ENCODE assay signal across 1 cellular context in the genomic region with DNA sequence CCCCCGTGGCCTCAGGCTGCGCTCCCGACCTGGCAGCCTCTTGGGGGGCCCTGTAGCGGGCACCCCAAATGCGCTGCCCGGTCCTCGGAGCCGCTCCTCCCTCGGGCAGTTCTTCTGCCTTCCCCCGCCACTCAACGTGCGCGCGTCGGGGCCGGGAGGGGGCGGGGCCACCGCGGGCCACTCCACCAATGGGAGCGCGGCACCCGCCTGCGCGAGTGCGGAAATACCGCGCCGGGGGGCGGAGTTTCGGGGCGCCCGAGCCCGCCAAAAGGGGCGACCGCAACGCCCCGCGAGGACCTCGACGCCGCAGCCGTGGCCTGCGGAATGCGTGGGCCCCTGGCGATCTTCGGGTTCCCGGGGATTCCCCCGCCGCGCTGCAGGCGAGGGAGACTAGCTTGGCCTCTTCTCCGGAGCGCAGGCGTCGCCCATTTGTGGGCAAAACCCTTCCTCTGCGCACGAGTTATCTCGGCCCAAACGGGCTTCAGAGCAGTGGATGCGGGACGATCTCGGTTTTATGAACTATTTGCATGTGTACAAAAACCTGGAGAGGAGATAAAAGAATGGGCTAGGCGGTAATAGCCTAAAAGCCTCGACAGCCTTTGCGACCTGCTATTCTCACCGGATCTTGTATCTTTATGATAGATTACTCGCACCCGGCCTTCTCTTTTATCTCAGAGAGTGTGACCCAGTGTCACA.
TF ChIP-seq lines count a peak whose summit lies in the region.

A gene with protein sequence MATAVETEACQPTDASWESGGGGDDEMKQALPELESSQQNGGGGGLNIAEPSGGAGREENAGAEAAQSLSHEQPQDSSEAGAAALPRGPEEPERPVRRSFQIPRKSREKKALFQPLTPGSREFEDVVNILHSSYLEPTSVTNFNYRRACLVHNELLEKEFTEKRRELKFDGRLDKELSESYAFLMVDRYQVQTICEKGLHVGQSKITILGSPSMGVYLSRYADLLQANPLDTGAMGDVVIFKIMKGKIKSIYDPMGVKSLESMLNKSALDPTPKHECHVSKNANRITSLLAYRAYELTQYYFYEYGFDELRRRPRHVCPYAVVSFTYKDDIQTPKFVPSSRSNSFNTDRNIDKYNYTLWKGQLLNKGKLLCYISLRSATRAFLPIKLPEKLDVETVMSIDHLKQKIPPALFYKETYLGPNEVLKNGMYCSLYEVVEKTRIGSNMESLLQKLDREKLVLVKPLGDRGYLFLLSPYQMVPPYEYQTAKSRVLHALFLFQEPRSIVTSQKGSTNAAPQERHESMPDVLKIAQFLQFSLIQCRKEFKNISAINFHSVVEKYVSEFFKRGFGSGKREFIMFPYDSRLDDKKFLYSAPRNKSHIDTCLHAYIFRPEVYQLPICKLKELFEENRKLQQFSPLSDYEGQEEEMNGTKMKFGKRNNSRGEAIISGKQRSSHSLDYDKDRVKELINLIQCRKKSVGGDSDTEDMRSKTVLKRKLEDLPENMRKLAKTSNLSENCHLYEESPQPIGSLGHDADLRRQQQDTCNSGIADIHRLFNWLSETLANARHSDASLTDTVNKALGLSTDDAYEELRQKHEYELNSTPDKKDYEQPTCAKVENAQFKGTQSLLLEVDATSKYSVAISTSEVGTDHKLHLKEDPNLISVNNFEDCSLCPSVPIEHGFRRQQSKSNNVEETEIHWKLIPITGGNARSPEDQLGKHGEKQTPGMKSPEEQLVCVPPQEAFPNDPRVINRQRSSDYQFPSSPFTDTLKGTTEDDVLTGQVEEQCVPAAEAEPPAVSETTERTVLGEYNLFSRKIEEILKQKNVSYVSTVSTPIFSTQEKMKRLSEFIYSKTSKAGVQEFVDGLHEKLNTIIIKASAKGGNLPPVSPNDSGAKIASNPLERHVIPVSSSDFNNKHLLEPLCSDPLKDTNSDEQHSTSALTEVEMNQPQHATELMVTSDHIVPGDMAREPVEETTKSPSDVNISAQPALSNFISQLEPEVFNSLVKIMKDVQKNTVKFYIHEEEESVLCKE (N-terminal part only) (minus strand): TSS at position 144 of the 696 bp plus-strand sequence. CDS start 259 bp downstream, outside the sequence.

TF ChIP-seq in K562, 482 proteins besides CTCF, POLR2A, EP300 and RAD21 (continued from another document and continues in another):
- TF ChIP-seq ZNF24 (IDR thresholded peaks at IDR 0.05) (no peak), TEAD1 (CRISPR knock-in tag; IDR thresholded peaks at IDR 0.05) (peak in 1 of 2 experiments; percentile 92; a peak in 2 of 4 replicates), POU5F1 (IDR thresholded peaks at IDR 0.05; ENCODE audit: borderline replicate concordance, low read depth, low read length, partially characterized antibody) (no peak), CAMTA2 (CRISPR knock-in tag; conservative IDR thresholded peaks at IDR 0.05) (no peak), ZEB2 (IDR thresholded peaks at IDR 0.05) (no peak), FOXA3 (CRISPR knock-in tag; conservative IDR thresholded peaks at IDR 0.05 in 1 of 2, IDR thresholded peaks at IDR 0.05 in 1 of 2) (0 out of 4 replicates have a peak, but pooled peaks of 1 of the 2 experiments have one; percentile 45), PHB (CRISPR knock-in tag; IDR thresholded peaks at IDR 0.05) (no peak), JUND (IDR thresholded peaks at IDR 0.05; ENCODE audit: borderline replicate concordance, low read depth, low read length) (no peak), JUND (tag; IDR thresholded peaks at IDR 0.05; ENCODE audit: borderline replicate concordance, low read depth, low read length) (no peak), DPF2 (IDR thresholded peaks at IDR 0.05) (no peak), ZBTB8A (IDR thresholded peaks at IDR 0.05; ENCODE audit: partially characterized antibody) (no peak), FOXA1 (IDR thresholded peaks at IDR 0.05; ENCODE audit: borderline replicate concordance) (no peak), TBP (optimal IDR thresholded peaks at IDR 0.05; ENCODE audit: low read depth, low read length) (peak; percentile 39), TEAD2 (tag; IDR thresholded peaks at IDR 0.05) (peak; percentile 18; the same call in 1 of the 2 replicates), KAT2B (IDR thresholded peaks at IDR 0.05; ENCODE audit: low read depth, low read length) (no peak), NFE2 (IDR thresholded peaks at IDR 0.05; ENCODE audit: low read depth) (no peak), PHTF2 (CRISPR knock-in tag; IDR thresholded peaks at IDR 0.05) (no peak), ZKSCAN1 (IDR thresholded peaks at IDR 0.05; ENCODE audit: low read depth, low read length) (no peak), RBFOX2 (IDR thresholded peaks at IDR 0.05; ENCODE audit: low read depth, low read length) (peak; percentile 83), ZC3H11A (IDR thresholded peaks at IDR 0.05; ENCODE audit: low read depth, low read length) (no peak), RB1 (IDR thresholded peaks at IDR 0.05; ENCODE audit: low read depth) (peak; percentile 90; the same call in 1 of the 2 replicates), HNRNPK (IDR thresholded peaks at IDR 0.05; ENCODE audit: low read depth, low read length, poor library complexity, severe bottlenecking) (no peak), POLR2H (tag; IDR thresholded peaks at IDR 0.05; ENCODE audit: low read depth) (0 out of 2 replicates have a peak, but pooled peaks have one; percentile 63), SMARCC2 (IDR thresholded peaks at IDR 0.05; ENCODE audit: low read depth) (no peak)
- TF ChIP-seq, protein P1, sequence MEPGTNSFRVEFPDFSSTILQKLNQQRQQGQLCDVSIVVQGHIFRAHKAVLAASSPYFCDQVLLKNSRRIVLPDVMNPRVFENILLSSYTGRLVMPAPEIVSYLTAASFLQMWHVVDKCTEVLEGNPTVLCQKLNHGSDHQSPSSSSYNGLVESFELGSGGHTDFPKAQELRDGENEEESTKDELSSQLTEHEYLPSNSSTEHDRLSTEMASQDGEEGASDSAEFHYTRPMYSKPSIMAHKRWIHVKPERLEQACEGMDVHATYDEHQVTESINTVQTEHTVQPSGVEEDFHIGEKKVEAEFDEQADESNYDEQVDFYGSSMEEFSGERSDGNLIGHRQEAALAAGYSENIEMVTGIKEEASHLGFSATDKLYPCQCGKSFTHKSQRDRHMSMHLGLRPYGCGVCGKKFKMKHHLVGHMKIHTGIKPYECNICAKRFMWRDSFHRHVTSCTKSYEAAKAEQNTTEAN (CRISPR knock-in tag; IDR thresholded peaks at IDR 0.05), result no peak
- TF ChIP-seq, protein P2, sequence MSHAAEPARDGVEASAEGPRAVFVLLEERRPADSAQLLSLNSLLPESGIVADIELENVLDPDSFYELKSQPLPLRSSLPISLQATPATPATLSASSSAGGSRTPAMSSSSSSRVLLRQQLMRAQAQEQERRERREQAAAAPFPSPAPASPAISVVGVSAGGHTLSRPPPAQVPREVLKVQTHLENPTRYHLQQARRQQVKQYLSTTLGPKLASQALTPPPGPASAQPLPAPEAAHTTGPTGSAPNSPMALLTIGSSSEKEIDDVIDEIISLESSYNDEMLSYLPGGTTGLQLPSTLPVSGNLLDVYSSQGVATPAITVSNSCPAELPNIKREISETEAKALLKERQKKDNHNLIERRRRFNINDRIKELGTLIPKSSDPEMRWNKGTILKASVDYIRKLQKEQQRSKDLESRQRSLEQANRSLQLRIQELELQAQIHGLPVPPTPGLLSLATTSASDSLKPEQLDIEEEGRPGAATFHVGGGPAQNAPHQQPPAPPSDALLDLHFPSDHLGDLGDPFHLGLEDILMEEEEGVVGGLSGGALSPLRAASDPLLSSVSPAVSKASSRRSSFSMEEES (CRISPR knock-in tag; IDR thresholded peaks at IDR 0.05), result no peak
- TF ChIP-seq, protein P3, sequence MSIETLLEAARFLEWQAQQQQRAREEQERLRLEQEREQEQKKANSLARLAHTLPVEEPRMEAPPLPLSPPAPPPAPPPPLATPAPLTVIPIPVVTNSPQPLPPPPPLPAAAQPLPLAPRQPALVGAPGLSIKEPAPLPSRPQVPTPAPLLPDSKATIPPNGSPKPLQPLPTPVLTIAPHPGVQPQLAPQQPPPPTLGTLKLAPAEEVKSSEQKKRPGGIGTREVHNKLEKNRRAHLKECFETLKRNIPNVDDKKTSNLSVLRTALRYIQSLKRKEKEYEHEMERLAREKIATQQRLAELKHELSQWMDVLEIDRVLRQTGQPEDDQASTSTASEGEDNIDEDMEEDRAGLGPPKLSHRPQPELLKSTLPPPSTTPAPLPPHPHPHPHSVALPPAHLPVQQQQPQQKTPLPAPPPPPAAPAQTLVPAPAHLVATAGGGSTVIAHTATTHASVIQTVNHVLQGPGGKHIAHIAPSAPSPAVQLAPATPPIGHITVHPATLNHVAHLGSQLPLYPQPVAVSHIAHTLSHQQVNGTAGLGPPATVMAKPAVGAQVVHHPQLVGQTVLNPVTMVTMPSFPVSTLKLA (conservative IDR thresholded peaks at IDR 0.05), result no peak; a peak in 2 of 4 replicates
- TF ChIP-seq, protein P4, sequence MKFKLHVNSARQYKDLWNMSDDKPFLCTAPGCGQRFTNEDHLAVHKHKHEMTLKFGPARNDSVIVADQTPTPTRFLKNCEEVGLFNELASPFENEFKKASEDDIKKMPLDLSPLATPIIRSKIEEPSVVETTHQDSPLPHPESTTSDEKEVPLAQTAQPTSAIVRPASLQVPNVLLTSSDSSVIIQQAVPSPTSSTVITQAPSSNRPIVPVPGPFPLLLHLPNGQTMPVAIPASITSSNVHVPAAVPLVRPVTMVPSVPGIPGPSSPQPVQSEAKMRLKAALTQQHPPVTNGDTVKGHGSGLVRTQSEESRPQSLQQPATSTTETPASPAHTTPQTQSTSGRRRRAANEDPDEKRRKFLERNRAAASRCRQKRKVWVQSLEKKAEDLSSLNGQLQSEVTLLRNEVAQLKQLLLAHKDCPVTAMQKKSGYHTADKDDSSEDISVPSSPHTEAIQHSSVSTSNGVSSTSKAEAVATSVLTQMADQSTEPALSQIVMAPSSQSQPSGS (CRISPR knock-in tag; IDR thresholded peaks at IDR 0.05), result no peak
- TF ChIP-seq, protein P5, sequence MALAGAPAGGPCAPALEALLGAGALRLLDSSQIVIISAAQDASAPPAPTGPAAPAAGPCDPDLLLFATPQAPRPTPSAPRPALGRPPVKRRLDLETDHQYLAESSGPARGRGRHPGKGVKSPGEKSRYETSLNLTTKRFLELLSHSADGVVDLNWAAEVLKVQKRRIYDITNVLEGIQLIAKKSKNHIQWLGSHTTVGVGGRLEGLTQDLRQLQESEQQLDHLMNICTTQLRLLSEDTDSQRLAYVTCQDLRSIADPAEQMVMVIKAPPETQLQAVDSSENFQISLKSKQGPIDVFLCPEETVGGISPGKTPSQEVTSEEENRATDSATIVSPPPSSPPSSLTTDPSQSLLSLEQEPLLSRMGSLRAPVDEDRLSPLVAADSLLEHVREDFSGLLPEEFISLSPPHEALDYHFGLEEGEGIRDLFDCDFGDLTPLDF (CRISPR knock-in tag; IDR thresholded peaks at IDR 0.05), result peak; percentile 90; the same call in 1 of the 2 replicates
- TF ChIP-seq, protein P6, sequence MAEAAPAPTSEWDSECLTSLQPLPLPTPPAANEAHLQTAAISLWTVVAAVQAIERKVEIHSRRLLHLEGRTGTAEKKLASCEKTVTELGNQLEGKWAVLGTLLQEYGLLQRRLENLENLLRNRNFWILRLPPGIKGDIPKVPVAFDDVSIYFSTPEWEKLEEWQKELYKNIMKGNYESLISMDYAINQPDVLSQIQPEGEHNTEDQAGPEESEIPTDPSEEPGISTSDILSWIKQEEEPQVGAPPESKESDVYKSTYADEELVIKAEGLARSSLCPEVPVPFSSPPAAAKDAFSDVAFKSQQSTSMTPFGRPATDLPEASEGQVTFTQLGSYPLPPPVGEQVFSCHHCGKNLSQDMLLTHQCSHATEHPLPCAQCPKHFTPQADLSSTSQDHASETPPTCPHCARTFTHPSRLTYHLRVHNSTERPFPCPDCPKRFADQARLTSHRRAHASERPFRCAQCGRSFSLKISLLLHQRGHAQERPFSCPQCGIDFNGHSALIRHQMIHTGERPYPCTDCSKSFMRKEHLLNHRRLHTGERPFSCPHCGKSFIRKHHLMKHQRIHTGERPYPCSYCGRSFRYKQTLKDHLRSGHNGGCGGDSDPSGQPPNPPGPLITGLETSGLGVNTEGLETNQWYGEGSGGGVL (CRISPR knock-in tag; IDR thresholded peaks at IDR 0.05), result no peak
- TF ChIP-seq, protein P7, sequence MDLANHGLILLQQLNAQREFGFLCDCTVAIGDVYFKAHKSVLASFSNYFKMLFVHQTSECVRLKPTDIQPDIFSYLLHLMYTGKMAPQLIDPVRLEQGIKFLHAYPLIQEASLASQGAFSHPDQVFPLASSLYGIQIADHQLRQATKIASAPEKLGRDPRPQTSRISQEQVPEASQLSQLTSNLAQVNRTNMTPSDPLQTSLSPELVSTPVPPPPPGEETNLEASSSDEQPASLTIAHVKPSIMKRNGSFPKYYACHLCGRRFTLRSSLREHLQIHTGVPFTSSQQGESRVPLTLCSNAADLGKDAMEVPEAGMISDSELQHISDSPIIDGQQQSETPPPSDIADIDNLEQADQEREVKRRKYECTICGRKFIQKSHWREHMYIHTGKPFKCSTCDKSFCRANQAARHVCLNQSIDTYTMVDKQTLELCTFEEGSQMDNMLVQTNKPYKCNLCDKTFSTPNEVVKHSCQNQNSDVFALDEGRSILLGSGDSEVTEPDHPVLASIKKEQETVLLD (IDR thresholded peaks at IDR 0.05), result 0 out of 2 replicates have a peak, but pooled peaks have one; percentile 34
- TF ChIP-seq, protein P8, sequence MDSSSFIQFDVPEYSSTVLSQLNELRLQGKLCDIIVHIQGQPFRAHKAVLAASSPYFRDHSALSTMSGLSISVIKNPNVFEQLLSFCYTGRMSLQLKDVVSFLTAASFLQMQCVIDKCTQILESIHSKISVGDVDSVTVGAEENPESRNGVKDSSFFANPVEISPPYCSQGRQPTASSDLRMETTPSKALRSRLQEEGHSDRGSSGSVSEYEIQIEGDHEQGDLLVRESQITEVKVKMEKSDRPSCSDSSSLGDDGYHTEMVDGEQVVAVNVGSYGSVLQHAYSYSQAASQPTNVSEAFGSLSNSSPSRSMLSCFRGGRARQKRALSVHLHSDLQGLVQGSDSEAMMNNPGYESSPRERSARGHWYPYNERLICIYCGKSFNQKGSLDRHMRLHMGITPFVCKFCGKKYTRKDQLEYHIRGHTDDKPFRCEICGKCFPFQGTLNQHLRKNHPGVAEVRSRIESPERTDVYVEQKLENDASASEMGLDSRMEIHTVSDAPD (CRISPR knock-in tag; IDR thresholded peaks at IDR 0.05), result no peak
- TF ChIP-seq, protein P9, sequence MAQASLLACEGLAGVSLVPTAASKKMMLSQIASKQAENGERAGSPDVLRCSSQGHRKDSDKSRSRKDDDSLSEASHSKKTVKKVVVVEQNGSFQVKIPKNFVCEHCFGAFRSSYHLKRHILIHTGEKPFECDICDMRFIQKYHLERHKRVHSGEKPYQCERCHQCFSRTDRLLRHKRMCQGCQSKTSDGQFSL (CRISPR knock-in tag; IDR thresholded peaks at IDR 0.05), result no peak
- TF ChIP-seq, protein P9 (tag; IDR thresholded peaks at IDR 0.05), result no peak
- TF ChIP-seq, protein P10, sequence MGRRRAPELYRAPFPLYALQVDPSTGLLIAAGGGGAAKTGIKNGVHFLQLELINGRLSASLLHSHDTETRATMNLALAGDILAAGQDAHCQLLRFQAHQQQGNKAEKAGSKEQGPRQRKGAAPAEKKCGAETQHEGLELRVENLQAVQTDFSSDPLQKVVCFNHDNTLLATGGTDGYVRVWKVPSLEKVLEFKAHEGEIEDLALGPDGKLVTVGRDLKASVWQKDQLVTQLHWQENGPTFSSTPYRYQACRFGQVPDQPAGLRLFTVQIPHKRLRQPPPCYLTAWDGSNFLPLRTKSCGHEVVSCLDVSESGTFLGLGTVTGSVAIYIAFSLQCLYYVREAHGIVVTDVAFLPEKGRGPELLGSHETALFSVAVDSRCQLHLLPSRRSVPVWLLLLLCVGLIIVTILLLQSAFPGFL (CRISPR knock-in tag; IDR thresholded peaks at IDR 0.05), result no peak
